1 cellular context compared by ENCODE assay signal in the genomic region with DNA sequence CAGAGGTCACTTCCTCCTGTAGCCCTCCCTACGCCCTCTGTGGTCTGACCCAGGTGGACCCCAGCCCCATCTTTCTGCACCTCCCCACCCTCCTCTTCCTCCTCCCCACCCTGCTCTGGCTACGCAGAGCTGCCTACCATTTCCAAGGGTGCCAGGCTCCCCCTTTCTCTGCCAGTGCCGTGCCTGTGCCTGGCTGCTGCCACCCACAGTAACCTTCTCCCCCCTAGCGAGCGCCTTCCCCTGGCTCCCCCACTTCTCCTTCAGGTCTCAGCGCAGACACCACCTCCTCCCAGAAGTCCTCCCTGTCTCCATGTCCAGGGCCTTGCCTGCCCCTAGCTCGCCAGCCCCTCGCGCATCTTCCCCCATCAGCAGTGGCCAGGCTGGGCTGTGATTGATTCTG.
TF ChIP-seq lines count a peak whose summit lies in the region.

No MANE protein-coding gene starts in this region.

TF ChIP-seq in IMR-90, 13 proteins besides CTCF, POLR2A, EP300 and RAD21:
- TF ChIP-seq NFE2L2 (IDR thresholded peaks at IDR 0.05; ENCODE audit: low read depth, low read length), result no peak
- no peak for TF ChIP-seq BHLHE40 (IDR thresholded peaks at IDR 0.05; ENCODE audit: low read depth, low read length)
- no peak for TF ChIP-seq MAZ (IDR thresholded peaks at IDR 0.05; ENCODE audit: borderline replicate concordance, low read depth, low read length)
- TF ChIP-seq FOS (IDR thresholded peaks at IDR 0.05; ENCODE audit: low read depth, low read length), result no peak
- no peak for TF ChIP-seq RFX5 (IDR thresholded peaks at IDR 0.05; ENCODE audit: low read depth, low read length)
- TF ChIP-seq, protein P1, sequence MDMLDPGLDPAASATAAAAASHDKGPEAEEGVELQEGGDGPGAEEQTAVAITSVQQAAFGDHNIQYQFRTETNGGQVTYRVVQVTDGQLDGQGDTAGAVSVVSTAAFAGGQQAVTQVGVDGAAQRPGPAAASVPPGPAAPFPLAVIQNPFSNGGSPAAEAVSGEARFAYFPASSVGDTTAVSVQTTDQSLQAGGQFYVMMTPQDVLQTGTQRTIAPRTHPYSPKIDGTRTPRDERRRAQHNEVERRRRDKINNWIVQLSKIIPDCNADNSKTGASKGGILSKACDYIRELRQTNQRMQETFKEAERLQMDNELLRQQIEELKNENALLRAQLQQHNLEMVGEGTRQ (IDR thresholded peaks at IDR 0.05; ENCODE audit: low read depth, low read length), result no peak
- TF ChIP-seq MXI1 (IDR thresholded peaks at IDR 0.05; ENCODE audit: borderline replicate concordance, low read depth, low read length), result no peak
- TF ChIP-seq RCOR1 (IDR thresholded peaks at IDR 0.05; ENCODE audit: insufficient replicate concordance, low read length), result no peak
- no peak for TF ChIP-seq CEBPB (IDR thresholded peaks at IDR 0.05; ENCODE audit: low read depth, low read length)
- TF ChIP-seq MAFK (IDR thresholded peaks at IDR 0.05; ENCODE audit: low read depth, low read length), result no peak
- TF ChIP-seq, protein P2, sequence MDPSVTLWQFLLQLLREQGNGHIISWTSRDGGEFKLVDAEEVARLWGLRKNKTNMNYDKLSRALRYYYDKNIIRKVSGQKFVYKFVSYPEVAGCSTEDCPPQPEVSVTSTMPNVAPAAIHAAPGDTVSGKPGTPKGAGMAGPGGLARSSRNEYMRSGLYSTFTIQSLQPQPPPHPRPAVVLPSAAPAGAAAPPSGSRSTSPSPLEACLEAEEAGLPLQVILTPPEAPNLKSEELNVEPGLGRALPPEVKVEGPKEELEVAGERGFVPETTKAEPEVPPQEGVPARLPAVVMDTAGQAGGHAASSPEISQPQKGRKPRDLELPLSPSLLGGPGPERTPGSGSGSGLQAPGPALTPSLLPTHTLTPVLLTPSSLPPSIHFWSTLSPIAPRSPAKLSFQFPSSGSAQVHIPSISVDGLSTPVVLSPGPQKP (IDR thresholded peaks at IDR 0.05; ENCODE audit: borderline replicate concordance, low read depth, low read length), result no peak
- no peak for TF ChIP-seq CHD1 (IDR thresholded peaks at IDR 0.05; ENCODE audit: low read depth, low read length)
- no peak for TF ChIP-seq SMC3 (IDR thresholded peaks at IDR 0.05; ENCODE audit: low read depth, low read length)
TF ChIP-seq in IMR-90: peak in this region for 0.
